Comparison of ENCODE assay signal across 1 cellular context in the genomic region with DNA sequence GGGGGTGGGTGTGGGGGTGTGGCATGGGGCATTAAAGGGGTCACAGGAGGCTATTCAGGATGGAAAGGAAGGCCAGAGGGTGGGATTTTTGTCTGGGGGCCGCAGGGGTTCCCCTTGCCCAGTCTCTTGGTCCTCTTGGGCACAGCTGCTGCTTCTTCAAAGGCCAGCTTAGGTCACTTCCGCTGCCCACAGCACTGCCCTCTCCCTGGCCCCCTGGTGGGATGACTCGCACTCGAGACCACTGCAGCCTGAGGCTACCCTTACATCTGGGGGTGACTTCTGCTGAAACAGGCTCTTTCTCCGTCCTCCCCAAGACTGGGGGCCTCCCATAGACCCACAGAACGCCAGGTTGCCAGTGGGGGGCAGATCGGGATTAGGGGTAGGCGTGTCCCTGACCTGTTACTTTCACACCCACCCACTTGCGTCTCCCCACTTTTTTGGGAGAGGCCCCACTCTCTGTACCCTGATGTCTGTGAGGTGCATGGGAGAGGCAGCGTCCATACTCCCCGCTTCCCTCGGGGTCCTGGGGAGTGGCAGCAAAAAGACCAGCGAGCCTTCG.
TF ChIP-seq lines count a peak whose summit lies in the region.

No MANE protein-coding gene starts in this region.

TF ChIP-seq in IMR-90, 13 proteins besides CTCF, POLR2A, EP300 and RAD21:
- TF ChIP-seq CHD1 (IDR thresholded peaks at IDR 0.05; ENCODE audit: low read depth, low read length) (no peak), MAFK (IDR thresholded peaks at IDR 0.05; ENCODE audit: low read depth, low read length) (no peak), RFX5 (IDR thresholded peaks at IDR 0.05; ENCODE audit: low read depth, low read length) (no peak), BHLHE40 (IDR thresholded peaks at IDR 0.05; ENCODE audit: low read depth, low read length) (no peak), SMC3 (IDR thresholded peaks at IDR 0.05; ENCODE audit: low read depth, low read length) (no peak), MXI1 (IDR thresholded peaks at IDR 0.05; ENCODE audit: borderline replicate concordance, low read depth, low read length) (no peak), MAZ (IDR thresholded peaks at IDR 0.05; ENCODE audit: borderline replicate concordance, low read depth, low read length) (no peak), RCOR1 (IDR thresholded peaks at IDR 0.05; ENCODE audit: insufficient replicate concordance, low read length) (no peak), NFE2L2 (IDR thresholded peaks at IDR 0.05; ENCODE audit: low read depth, low read length) (no peak), CEBPB (IDR thresholded peaks at IDR 0.05; ENCODE audit: low read depth, low read length) (no peak)
- TF ChIP-seq, protein P1, sequence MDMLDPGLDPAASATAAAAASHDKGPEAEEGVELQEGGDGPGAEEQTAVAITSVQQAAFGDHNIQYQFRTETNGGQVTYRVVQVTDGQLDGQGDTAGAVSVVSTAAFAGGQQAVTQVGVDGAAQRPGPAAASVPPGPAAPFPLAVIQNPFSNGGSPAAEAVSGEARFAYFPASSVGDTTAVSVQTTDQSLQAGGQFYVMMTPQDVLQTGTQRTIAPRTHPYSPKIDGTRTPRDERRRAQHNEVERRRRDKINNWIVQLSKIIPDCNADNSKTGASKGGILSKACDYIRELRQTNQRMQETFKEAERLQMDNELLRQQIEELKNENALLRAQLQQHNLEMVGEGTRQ (IDR thresholded peaks at IDR 0.05; ENCODE audit: low read depth, low read length), result no peak
